In the genomic region with DNA sequence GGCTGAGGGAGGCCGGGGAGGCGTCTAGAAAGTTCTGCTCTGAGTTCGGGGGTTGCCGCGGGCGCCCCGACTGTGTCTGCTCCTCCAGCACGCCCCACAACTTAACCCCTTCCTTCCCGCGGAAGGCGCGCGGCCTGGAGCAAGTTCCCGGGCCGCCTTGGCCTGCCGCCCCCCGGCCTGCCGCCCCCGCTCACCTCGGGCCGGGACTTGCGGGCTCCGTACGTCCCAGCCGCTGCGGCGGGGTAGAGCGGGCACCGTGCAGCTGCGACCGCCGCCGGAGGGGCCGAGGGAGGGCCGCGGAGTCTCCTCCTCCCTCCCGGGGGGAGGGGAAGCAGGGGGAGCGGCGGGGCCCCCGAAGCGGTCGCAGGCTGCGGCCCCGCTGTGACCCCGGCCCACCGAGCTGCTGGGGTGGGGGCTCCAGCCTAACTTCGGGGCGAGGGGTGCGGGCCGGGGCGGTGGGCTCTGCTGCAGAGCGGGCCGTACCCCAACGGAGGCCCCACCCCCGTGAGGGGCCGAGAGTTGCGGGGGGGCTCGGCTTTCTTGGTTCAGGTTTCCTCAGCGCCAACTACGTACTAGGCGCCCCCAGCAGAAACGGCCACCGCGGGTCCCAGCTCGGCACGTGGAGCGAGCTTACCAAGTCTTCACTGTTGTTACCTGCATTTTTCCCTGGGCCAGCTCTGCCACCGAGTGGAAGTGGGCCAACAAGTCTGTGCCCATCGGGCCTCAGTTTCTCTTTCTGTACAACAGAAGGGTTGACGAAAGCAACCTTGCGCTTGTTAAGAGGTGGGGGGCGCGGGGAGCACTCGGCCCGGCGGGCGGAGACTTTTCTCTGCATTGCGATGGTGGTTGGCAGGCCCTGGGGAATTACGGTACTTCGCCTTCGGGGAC, we compare ENCODE assay signal across 1 cellular context.
A peak's percentile ranks its signal among the peaks of the same experiment; 100 is the strongest.
TF ChIP-seq lines count a peak whose summit lies in the region.

A gene (minus strand): TSS at position 266 of the 888 bp plus-strand sequence. CDS start 7,394 bp downstream, outside the sequence.

TF ChIP-seq in K562, 482 proteins besides CTCF, POLR2A, EP300 and RAD21 (continued from another document and continues in another):
- TF ChIP-seq, protein P1, sequence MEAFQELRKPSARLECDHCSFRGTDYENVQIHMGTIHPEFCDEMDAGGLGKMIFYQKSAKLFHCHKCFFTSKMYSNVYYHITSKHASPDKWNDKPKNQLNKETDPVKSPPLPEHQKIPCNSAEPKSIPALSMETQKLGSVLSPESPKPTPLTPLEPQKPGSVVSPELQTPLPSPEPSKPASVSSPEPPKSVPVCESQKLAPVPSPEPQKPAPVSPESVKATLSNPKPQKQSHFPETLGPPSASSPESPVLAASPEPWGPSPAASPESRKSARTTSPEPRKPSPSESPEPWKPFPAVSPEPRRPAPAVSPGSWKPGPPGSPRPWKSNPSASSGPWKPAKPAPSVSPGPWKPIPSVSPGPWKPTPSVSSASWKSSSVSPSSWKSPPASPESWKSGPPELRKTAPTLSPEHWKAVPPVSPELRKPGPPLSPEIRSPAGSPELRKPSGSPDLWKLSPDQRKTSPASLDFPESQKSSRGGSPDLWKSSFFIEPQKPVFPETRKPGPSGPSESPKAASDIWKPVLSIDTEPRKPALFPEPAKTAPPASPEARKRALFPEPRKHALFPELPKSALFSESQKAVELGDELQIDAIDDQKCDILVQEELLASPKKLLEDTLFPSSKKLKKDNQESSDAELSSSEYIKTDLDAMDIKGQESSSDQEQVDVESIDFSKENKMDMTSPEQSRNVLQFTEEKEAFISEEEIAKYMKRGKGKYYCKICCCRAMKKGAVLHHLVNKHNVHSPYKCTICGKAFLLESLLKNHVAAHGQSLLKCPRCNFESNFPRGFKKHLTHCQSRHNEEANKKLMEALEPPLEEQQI (IDR thresholded peaks at IDR 0.05): no peak
- TF ChIP-seq, protein P2, sequence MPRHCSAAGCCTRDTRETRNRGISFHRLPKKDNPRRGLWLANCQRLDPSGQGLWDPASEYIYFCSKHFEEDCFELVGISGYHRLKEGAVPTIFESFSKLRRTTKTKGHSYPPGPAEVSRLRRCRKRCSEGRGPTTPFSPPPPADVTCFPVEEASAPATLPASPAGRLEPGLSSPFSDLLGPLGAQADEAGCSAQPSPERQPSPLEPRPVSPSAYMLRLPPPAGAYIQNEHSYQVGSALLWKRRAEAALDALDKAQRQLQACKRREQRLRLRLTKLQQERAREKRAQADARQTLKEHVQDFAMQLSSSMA (CRISPR knock-in tag; IDR thresholded peaks at IDR 0.05): no peak
- TF ChIP-seq CBX5 (IDR thresholded peaks at IDR 0.05; ENCODE audit: borderline replicate concordance, low read depth): no peak
- TF ChIP-seq ZNF134 (CRISPR knock-in tag; conservative IDR thresholded peaks at IDR 0.05): no peak
- no peak for TF ChIP-seq KLF10 (CRISPR knock-in tag; IDR thresholded peaks at IDR 0.05)
- TF ChIP-seq, protein P3, sequence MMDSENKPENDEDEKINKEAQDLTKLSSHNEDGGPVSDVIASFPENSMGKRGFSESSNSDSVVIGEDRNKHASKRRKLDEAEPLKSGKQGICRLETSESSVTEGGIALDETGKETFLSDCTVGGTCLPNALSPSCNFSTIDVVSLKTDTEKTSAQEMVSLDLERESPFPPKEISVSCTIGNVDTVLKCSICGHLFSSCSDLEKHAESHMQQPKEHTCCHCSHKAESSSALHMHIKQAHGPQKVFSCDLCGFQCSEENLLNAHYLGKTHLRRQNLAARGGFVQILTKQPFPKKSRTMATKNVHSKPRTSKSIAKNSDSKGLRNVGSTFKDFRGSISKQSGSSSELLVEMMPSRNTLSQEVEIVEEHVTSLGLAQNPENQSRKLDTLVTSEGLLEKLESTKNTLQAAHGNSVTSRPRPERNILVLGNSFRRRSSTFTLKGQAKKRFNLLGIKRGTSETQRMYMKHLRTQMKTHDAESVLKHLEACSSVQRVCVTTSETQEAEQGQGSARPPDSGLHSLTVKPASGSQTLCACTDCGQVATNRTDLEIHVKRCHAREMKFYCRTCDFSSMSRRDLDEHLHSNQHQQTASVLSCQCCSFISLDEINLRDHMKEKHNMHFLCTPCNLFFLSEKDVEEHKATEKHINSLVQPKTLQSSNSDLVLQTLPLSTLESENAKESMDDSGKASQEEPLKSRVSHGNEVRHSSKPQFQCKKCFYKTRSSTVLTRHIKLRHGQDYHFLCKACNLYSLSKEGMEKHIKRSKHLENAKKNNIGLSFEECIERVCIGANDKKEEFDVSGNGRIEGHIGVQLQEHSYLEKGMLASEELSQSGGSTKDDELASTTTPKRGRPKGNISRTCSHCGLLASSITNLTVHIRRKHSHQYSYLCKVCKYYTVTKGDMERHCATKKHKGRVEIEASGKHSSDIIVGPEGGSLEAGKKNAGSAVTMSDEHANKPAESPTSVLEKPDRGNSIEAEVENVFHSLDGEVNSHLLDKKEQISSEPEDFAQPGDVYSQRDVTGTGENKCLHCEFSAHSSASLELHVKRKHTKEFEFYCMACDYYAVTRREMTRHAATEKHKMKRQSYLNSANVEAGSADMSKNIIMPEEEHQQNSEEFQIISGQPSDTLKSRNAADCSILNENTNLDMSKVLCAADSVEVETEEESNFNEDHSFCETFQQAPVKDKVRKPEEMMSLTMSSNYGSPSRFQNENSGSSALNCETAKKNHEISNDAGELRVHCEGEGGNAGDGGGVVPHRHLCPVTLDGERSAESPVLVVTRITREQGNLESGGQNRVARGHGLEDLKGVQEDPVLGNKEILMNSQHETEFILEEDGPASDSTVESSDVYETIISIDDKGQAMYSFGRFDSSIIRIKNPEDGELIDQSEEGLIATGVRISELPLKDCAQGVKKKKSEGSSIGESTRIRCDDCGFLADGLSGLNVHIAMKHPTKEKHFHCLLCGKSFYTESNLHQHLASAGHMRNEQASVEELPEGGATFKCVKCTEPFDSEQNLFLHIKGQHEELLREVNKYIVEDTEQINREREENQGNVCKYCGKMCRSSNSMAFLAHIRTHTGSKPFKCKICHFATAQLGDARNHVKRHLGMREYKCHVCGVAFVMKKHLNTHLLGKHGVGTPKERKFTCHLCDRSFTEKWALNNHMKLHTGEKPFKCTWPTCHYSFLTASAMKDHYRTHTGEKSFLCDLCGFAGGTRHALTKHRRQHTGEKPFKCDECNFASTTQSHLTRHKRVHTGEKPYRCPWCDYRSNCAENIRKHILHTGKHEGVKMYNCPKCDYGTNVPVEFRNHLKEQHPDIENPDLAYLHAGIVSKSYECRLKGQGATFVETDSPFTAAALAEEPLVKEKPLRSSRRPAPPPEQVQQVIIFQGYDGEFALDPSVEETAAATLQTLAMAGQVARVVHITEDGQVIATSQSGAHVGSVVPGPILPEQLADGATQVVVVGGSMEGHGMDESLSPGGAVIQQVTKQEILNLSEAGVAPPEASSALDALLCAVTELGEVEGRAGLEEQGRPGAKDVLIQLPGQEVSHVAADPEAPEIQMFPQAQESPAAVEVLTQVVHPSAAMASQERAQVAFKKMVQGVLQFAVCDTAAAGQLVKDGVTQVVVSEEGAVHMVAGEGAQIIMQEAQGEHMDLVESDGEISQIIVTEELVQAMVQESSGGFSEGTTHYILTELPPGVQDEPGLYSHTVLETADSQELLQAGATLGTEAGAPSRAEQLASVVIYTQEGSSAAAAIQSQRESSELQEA (IDR thresholded peaks at IDR 0.05; ENCODE audit: low read depth): no peak
- no peak for TF ChIP-seq ASH1L (IDR thresholded peaks at IDR 0.05; ENCODE audit: borderline replicate concordance, low read depth, partially characterized antibody)
- no peak for TF ChIP-seq RAD51 (IDR thresholded peaks at IDR 0.05; ENCODE audit: borderline replicate concordance, low read depth)
- TF ChIP-seq FIP1L1 (IDR thresholded peaks at IDR 0.05; ENCODE audit: low read depth, low read length, poor library complexity, severe bottlenecking): no peak
- TF ChIP-seq RBFOX2 (IDR thresholded peaks at IDR 0.05; ENCODE audit: low read depth, low read length): peak; percentile 65
- TF ChIP-seq DDX20 (tag; IDR thresholded peaks at IDR 0.05; ENCODE audit: low read depth): no peak
- TF ChIP-seq ZNF717 (CRISPR knock-in tag; IDR thresholded peaks at IDR 0.05): no peak
- TF ChIP-seq KAT2B (IDR thresholded peaks at IDR 0.05; ENCODE audit: low read depth, low read length): no peak
- TF ChIP-seq, protein P4, sequence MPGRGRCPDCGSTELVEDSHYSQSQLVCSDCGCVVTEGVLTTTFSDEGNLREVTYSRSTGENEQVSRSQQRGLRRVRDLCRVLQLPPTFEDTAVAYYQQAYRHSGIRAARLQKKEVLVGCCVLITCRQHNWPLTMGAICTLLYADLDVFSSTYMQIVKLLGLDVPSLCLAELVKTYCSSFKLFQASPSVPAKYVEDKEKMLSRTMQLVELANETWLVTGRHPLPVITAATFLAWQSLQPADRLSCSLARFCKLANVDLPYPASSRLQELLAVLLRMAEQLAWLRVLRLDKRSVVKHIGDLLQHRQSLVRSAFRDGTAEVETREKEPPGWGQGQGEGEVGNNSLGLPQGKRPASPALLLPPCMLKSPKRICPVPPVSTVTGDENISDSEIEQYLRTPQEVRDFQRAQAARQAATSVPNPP (IDR thresholded peaks at IDR 0.05; ENCODE audit: borderline replicate concordance, insufficient read depth, insufficient read length): no peak
- TF ChIP-seq IRF2 (CRISPR knock-in tag; IDR thresholded peaks at IDR 0.05): no peak
- TF ChIP-seq ESRRB (CRISPR knock-in tag; IDR thresholded peaks at IDR 0.05; ENCODE audit: borderline replicate concordance): no peak
- TF ChIP-seq ZNF583 (CRISPR knock-in tag; IDR thresholded peaks at IDR 0.05): 0 out of 2 replicates have a peak, but pooled peaks have one; percentile 50
- no peak for TF ChIP-seq CBFB (CRISPR knock-in tag; IDR thresholded peaks at IDR 0.05)
- TF ChIP-seq SMAD4 (CRISPR knock-in tag; conservative IDR thresholded peaks at IDR 0.05): peak; percentile 43
- TF ChIP-seq, protein P5, sequence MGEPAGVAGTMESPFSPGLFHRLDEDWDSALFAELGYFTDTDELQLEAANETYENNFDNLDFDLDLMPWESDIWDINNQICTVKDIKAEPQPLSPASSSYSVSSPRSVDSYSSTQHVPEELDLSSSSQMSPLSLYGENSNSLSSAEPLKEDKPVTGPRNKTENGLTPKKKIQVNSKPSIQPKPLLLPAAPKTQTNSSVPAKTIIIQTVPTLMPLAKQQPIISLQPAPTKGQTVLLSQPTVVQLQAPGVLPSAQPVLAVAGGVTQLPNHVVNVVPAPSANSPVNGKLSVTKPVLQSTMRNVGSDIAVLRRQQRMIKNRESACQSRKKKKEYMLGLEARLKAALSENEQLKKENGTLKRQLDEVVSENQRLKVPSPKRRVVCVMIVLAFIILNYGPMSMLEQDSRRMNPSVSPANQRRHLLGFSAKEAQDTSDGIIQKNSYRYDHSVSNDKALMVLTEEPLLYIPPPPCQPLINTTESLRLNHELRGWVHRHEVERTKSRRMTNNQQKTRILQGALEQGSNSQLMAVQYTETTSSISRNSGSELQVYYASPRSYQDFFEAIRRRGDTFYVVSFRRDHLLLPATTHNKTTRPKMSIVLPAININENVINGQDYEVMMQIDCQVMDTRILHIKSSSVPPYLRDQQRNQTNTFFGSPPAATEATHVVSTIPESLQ (CRISPR knock-in tag; IDR thresholded peaks at IDR 0.05): no peak
- no peak for TF ChIP-seq NFE2 (IDR thresholded peaks at IDR 0.05; ENCODE audit: low read depth)
- no peak for TF ChIP-seq SRSF9 (IDR thresholded peaks at IDR 0.05; ENCODE audit: borderline replicate concordance, low read depth, low read length)
- TF ChIP-seq, protein P6, sequence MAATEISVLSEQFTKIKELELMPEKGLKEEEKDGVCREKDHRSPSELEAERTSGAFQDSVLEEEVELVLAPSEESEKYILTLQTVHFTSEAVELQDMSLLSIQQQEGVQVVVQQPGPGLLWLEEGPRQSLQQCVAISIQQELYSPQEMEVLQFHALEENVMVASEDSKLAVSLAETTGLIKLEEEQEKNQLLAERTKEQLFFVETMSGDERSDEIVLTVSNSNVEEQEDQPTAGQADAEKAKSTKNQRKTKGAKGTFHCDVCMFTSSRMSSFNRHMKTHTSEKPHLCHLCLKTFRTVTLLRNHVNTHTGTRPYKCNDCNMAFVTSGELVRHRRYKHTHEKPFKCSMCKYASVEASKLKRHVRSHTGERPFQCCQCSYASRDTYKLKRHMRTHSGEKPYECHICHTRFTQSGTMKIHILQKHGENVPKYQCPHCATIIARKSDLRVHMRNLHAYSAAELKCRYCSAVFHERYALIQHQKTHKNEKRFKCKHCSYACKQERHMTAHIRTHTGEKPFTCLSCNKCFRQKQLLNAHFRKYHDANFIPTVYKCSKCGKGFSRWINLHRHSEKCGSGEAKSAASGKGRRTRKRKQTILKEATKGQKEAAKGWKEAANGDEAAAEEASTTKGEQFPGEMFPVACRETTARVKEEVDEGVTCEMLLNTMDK (IDR thresholded peaks at IDR 0.05; ENCODE audit: borderline replicate concordance, insufficient read depth, low read depth, low read length, poor library complexity, severe bottlenecking): no peak
- TF ChIP-seq PTBP1 (IDR thresholded peaks at IDR 0.05; ENCODE audit: low read depth, low read length): no peak
- TF ChIP-seq KDM5B (IDR thresholded peaks at IDR 0.05; ENCODE audit: insufficient replicate concordance, low read depth, low read length): no peak
- TF ChIP-seq, protein P7, sequence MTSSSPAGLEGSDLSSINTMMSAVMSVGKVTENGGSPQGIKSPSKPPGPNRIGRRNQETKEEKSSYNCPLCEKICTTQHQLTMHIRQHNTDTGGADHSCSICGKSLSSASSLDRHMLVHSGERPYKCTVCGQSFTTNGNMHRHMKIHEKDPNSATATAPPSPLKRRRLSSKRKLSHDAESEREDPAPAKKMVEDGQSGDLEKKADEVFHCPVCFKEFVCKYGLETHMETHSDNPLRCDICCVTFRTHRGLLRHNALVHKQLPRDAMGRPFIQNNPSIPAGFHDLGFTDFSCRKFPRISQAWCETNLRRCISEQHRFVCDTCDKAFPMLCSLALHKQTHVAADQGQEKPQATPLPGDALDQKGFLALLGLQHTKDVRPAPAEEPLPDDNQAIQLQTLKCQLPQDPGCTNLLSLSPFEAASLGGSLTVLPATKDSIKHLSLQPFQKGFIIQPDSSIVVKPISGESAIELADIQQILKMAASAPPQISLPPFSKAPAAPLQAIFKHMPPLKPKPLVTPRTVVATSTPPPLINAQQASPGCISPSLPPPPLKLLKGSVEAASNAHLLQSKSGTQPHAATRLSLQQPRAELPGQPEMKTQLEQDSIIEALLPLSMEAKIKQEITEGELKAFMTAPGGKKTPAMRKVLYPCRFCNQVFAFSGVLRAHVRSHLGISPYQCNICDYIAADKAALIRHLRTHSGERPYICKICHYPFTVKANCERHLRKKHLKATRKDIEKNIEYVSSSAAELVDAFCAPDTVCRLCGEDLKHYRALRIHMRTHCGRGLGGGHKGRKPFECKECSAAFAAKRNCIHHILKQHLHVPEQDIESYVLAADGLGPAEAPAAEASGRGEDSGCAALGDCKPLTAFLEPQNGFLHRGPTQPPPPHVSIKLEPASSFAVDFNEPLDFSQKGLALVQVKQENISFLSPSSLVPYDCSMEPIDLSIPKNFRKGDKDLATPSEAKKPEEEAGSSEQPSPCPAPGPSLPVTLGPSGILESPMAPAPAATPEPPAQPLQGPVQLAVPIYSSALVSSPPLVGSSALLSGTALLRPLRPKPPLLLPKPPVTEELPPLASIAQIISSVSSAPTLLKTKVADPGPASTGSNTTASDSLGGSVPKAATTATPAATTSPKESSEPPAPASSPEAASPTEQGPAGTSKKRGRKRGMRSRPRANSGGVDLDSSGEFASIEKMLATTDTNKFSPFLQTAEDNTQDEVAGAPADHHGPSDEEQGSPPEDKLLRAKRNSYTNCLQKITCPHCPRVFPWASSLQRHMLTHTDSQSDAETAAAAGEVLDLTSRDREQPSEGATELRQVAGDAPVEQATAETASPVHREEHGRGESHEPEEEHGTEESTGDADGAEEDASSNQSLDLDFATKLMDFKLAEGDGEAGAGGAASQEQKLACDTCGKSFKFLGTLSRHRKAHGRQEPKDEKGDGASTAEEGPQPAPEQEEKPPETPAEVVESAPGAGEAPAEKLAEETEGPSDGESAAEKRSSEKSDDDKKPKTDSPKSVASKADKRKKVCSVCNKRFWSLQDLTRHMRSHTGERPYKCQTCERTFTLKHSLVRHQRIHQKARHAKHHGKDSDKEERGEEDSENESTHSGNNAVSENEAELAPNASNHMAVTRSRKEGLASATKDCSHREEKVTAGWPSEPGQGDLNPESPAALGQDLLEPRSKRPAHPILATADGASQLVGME (CRISPR knock-in tag; IDR thresholded peaks at IDR 0.05): 0 out of 2 replicates have a peak, but pooled peaks have one; percentile 49
